30 cellular contexts compared by ENCODE assay signal in genomic region chr17:35104844-35105450, GRCh38. TPM values are rescaled to one million over a fixed set of nuclear protein-coding genes. Genes with fewer than 3 reads are reported as not detected.
"Had no signal": no experiment of that assay in that cellular context is flagged by ENCODE, and none has a peak within 500 bp of the region (broad histone marks: within the 10 kb centered on the region; RNA-seq: fewer than 3 reads in every experiment).

No MANE protein-coding gene starts in this region.

- H3K27ac Mint-ChIP-seq: activated naive CD8-positive, alpha-beta T cell treated with anti-CD3 and anti-CD28 coated beads, Interleukin-2, amount 50 U/mL, for 24 hours; T-helper 1 cell treated with Interleukin-12 subunit alpha and Interleukin-12 subunit beta and Interleukin-4 antibody, amounts not matched to agents 30 μg/mL and 1 μg/mL, for 36 hours; WTC11 had no signal

- H3K4me1 ChIP-seq: ascending aorta, Peyer's patch had no signal

- H3K27me3 Mint-ChIP-seq: activated naive CD8-positive, alpha-beta T cell treated with anti-CD3 and anti-CD28 coated beads, Interleukin-2, amount 50 U/mL, for 24 hours; brain had no signal

- DNase-seq: activated CD4-positive, alpha-beta T cell treated with anti-CD3 and anti-CD28 coated beads for 48 hours; activated CD4-positive, alpha-beta T cell treated with anti-CD3 and anti-CD28 coated beads, Interleukin-2, amount 50 U/mL, for 4 hours; activated CD4-positive, CD25-positive, alpha-beta regulatory T cell treated with anti-CD3 and anti-CD28 coated beads, Interleukin-2, amount 50 U/mL, for 72 hours; activated CD8-positive, alpha-beta memory T cell treated with anti-CD3 and anti-CD28 coated beads for 24 hours; activated naive CD8-positive, alpha-beta T cell treated with anti-CD3 and anti-CD28 coated beads, Interleukin-2, amount 50 U/mL, for 24 hours; activated T-cell treated with anti-CD3 and anti-CD28 coated beads, Interleukin-2, amount 50 U/mL, for 48 hours; amniotic stem cell; KG1; MG63; MV-4-11; NCI-H1092 treated with DMSO at 0.1 percent for 48 hours; NCI-H1417 treated with DMSO at 0.1 percent for 48 hours; NCI-H1694; NCI-H2029; NCI-H2107; NCI-H446; NCI-H524; Peyer's patch; SHP77 treated with DMSO at 0.1 percent for 48 hours; T-helper 9 cell had no signal

- H3K27ac ChIP-seq: ascending aorta, cardiac muscle cell, Peyer's patch, RWPE1 had no signal

- H3K4me3 ChIP-seq: ascending aorta, cardiac muscle cell, MG63, Peyer's patch had no signal

- H3K9me3 Mint-ChIP-seq: activated naive CD4-positive, alpha-beta T cell treated with anti-CD3 and anti-CD28 coated beads, Interleukin-2, amount 50 U/mL, for 72 hours; activated naive CD8-positive, alpha-beta T cell treated with anti-CD3 and anti-CD28 coated beads, Interleukin-2, amount 50 U/mL, for 24 hours; brain; T-helper 1 cell treated with Interleukin-12 subunit alpha and Interleukin-12 subunit beta and Interleukin-4 antibody, amounts not matched to agents 30 μg/mL and 1 μg/mL, for 36 hours; WTC11 had no signal

- H3K4me3 Mint-ChIP-seq: activated naive CD8-positive, alpha-beta T cell treated with anti-CD3 and anti-CD28 coated beads, Interleukin-2, amount 50 U/mL, for 24 hours; brain; T-helper 1 cell treated with Interleukin-12 subunit alpha and Interleukin-12 subunit beta and Interleukin-4 antibody, amounts not matched to agents 30 μg/mL and 1 μg/mL, for 36 hours; WTC11 had no signal

- H3K27me3 ChIP-seq: ascending aorta, cardiac muscle cell, MG63, Peyer's patch had no signal

- H3K4me1 Mint-ChIP-seq: WTC11 had no signal

- H3K9me3 ChIP-seq: ascending aorta, MG63, Peyer's patch had no signal

- ATAC-seq: activated naive CD4-positive, alpha-beta T cell treated with anti-CD3 and anti-CD28 coated beads, Interleukin-2, amount 50 U/mL, for 72 hours; activated naive CD8-positive, alpha-beta T cell treated with anti-CD3 and anti-CD28 coated beads, Interleukin-2, amount 50 U/mL, for 24 hours; WTC11 had no signal

RNA-seq across cellular contexts. Expression of gene FNDC8, which starts 16.5 kb away (rescaled TPM):
- total RNA-seq: activated naive CD4-positive, alpha-beta T cell treated with anti-CD3 and anti-CD28 coated beads, Interleukin-2, amount 50 U/mL, for 72 hours; ascending aorta; cardiac muscle cell; cerebellum; LHCN-M2; Peyer's patch; SK-MEL-5; WTC11 had no signal
- polyA plus RNA-seq: cardiac muscle cell had no signal

RNA-seq across cellular contexts. Expression of gene UNC45B, which starts 42.7 kb away (rescaled TPM):
- total RNA-seq: ascending aorta, cerebellum, Peyer's patch, SK-MEL-5 had no signal
